8 cellular contexts compared by ENCODE assay signal in the genomic region with DNA sequence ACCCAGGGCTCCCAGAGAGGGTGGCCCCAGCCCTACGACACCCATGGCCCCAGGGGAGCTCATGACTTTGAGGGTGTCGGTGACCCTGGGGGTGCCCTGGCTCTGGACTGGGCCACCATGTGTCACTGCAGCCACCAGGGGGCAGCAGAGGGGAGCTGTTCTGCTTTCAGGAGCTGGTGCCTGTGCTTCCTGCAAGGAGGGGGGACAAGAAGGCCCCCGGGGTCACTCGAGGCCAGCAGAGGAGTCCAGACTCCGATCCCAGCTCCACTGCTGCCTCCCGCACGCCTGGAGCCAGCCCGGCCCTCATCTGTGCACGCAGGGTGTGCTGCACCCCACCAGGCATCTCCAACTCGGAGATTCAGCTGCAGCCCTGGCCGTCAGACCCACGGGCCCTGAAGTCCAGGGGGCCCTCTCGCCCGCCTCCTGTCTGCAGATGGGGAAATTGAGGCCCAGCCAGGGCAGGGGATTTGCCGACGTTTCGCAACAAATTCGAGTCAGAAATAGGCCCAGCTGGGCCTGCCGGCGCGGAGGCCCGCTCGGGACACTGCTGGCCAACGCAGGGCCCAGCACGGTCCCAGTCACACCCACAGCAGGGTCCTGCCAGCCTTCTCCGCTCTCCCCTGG. TPM values are rescaled to one million over a fixed set of nuclear protein-coding genes. Genes with fewer than 3 reads are reported as not detected.
DNase-seq lines count a peak whose midpoint lies in the region; ATAC-seq and TF ChIP-seq lines count a peak whose summit lies in the region.

No MANE protein-coding gene starts in this region.

- peak; percentile 100 for TF ChIP-seq CTCF in HFFc6 (IDR thresholded peaks at IDR 0.05)
- TF ChIP-seq CTCF in epithelial cell of proximal tubule (conservative IDR thresholded peaks at IDR 0.05; ENCODE audit: low read depth, low read length), result peak; percentile 89

- H3K4me3 ChIP-seq in epithelial cell of proximal tubule (ENCODE audit: low read depth, low read length) (peak overlapping the region; percentile 48), mucosa of stomach (ENCODE audit: low read length) (peak overlapping the region; percentile 19)

- peak overlapping the region; percentile 61 for H3K4me3 Mint-ChIP-seq in HFFc6

- peak overlapping the region; percentile 91 for H3K27ac Mint-ChIP-seq in HFFc6

- peaks cover 8% of the 10 kb centered on the region for H3K9me3 Mint-ChIP-seq in HFFc6

- no peaks in the 10 kb centered on the region for H3K27me3 ChIP-seq in mucosa of stomach (ENCODE audit: control insufficient read depth, insufficient read depth, low read length)

- H3K27me3 Mint-ChIP-seq in HFFc6 (ENCODE audit: insufficient read depth), result no peaks in the 10 kb centered on the region; the same call in 1 of the 2 replicates

- peaks cover 5% of the 10 kb centered on the region for H3K9me3 ChIP-seq in mucosa of stomach (ENCODE audit: control insufficient read depth, low read length)

- H3K4me1 ChIP-seq in mucosa of stomach (ENCODE audit: control insufficient read depth, insufficient read depth, low read length), result peaks cover 24% of the 10 kb centered on the region

- no peaks in the 10 kb centered on the region for H3K36me3 ChIP-seq in mucosa of stomach (ENCODE audit: control insufficient read depth, insufficient read depth, low read length)

- ATAC-seq in GM18858 (IDR thresholded peaks at IDR 0.05; ENCODE audit: unreplicated experiment), result no peak

- H3K36me3 Mint-ChIP-seq in HFFc6 (ENCODE audit: low read depth), result peaks cover 4% of the 10 kb centered on the region

- H3K4me1 Mint-ChIP-seq in HFFc6 (ENCODE audit: low read depth), result peaks cover 66% of the 10 kb centered on the region

- DNase-seq in C1 segment of cervical spinal cord (lab: John Stamatoyannopoulos, UW) (peak in 13 of 14 donors; percentile 18 to 92 (median 82)), HFFc6 (peak; percentile 88), OCI-M2 (lab: John Stamatoyannopoulos, UW; ENCODE audit: unreplicated experiment) (peak; percentile 1), epithelial cell of proximal tubule (ENCODE audit: low read depth) (peak; percentile 55)
- DNase-seq in activated T-cell treated with anti-CD3 and anti-CD28 coated beads, Interleukin-2, amount 50 U/mL, for 1 hour, result peak; percentile 89
- DNase-seq in stimulated activated CD8-positive, alpha-beta memory T cell treated with anti-CD3 and anti-CD28 coated beads, Interleukin-4, amount 100 ng/mL, for 1 hour (ENCODE audit: low read depth in 2 of 2, low spot score in 1 of 2), result peak; percentile 81 to 84

- H3K9ac ChIP-seq in mucosa of stomach (ENCODE audit: low read length), result peak overlapping the region; percentile 53

RNA-seq across cellular contexts. Expression of gene WNT7B, which starts 29.5 kb away (rescaled TPM):
- total RNA-seq in HFFc6 (2021; fragmentation: NEBNext Ultra II Directional; extraction: Animal tissue kit (Norgen Biotek cat#: 25700)), result under 1 TPM in 5 of 6 experiments, not detected in 1; 0.07 to 0.14 (median 0.09) TPM
- total RNA-seq in epithelial cell of proximal tubule, result 30.1 and 112 TPM in 2 replicates

Comparison
In these comparisons a context has a peak if more than half of its experiments do, and no peak if none do; other contexts are left out.
1. DNase-seq: peak in every context shown above with its lines; median percentile 89 in activated T-cell treated with anti-CD3 and anti-CD28 coated beads, Interleukin-2, amount 50 U/mL, for 1 hour; 88 in HFFc6; 82 in stimulated activated CD8-positive, alpha-beta memory T cell treated with anti-CD3 and anti-CD28 coated beads, Interleukin-4, amount 100 ng/mL, for 1 hour; 82 in C1 segment of cervical spinal cord; 55 in epithelial cell of proximal tubule; 1 in OCI-M2.
2. RNA of gene WNT7B, which starts 29.5 kb away (total RNA-seq): 30.1 to 112 TPM in epithelial cell of proximal tubule; 0.07 to 0.14 TPM in HFFc6; every median in the first group is over 10 times any median in the second.